ENCODE assay signal across 8 cellular contexts in the genomic region with DNA sequence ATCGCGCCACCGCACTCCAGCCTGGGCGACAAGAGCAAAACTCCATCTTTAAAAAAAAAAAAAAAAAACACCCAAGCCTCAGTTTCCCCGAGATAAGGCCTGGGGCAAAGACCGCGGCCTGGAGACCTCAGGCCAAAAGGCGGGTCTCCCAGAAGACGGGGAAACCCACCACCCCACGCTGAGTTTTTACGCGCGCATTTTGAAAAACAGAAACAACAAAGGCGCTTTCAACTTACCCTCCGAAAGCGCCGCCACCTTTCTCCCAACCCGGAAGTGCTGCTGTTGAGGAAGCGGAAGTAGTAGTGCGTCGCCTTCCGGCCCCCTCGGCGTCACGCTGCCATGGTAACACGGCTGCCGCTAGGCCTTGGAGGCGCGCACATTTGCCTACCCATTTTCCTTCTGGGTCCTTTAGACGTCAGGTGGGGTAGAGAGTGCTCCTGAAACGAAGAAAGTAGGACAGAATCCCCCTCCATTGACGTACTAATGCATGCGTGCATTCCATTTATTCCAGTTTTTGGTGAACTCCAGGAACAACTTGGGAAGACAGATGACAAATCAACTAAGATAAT. TPM values are rescaled to one million over a fixed set of nuclear protein-coding genes. Genes with fewer than 3 reads are reported as not detected.
A peak's percentile ranks its signal among the peaks of the same experiment; 100 is the strongest.
DNase-seq lines count a peak whose midpoint lies in the region; ATAC-seq and TF ChIP-seq lines count a peak whose summit lies in the region.

TTF1 (minus strand) TSS at position 287 of the 569 bp plus-strand sequence. CDS start 4,019 bp downstream, outside the sequence.

- no peaks in the 10 kb centered on the region for H3K9me3 ChIP-seq in duodenal mucosa (ENCODE audit: control insufficient read depth in 1 of 2, low read length in 2 of 2)

- WGBS in lower leg skin, 2 donors: 1 to 2% methylated on average over 33 of the region's 33 CpGs

- peak within 1 kb of the TSS; percentile 64 to 68 for H3K9ac ChIP-seq in duodenal mucosa (ENCODE audit: low read depth in 1 of 2, low read length in 2 of 2)

- H3K27me3 ChIP-seq in HL-60 (ENCODE audit: insufficient read depth, poor library complexity, severe bottlenecking) (peaks cover 10% of the 10 kb centered on the region), duodenal mucosa (ENCODE audit: control insufficient read depth in 1 of 2, insufficient read depth in 2 of 2, low read length in 2 of 2) (peaks cover 20 to 23% of the 10 kb centered on the region in 2 donors)

- peak; percentile 80 to 94 for DNase-seq in HL-60 (ENCODE audit: low read depth in 1 of 2, low spot score in 1 of 2)
- DNase-seq in NCI-H82 treated with DMSO at 0.1 percent for 48 hours (lab: John Stamatoyannopoulos, UW; ENCODE audit: unreplicated experiment): peak; percentile 61
- DNase-seq in activated CD4-positive, alpha-beta T cell treated with anti-CD3 and anti-CD28 coated beads, Interleukin-2, amount 50 U/mL, for 48 hours: peak; percentile 89 to 93
- peak; percentile 84 to 97 for DNase-seq in lower leg skin (ENCODE audit: low spot score in 2 of 2)
- peak; percentile 94 for DNase-seq in stimulated activated CD4-positive, alpha-beta T cell treated with anti-CD3 and anti-CD28 coated beads, Interleukin-4, amount 100 ng/mL, for 24 hours

- no peak for TF ChIP-seq POLR2A in lower leg skin (IDR thresholded peaks at IDR 0.05)

- no peak for TF ChIP-seq CTCF in C4-2B (conservative IDR thresholded peaks at IDR 0.05)
- TF ChIP-seq CTCF in HL-60 (IDR thresholded peaks at IDR 0.05; ENCODE audit: insufficient read depth, low read length): no peak
- TF ChIP-seq CTCF in lower leg skin (IDR thresholded peaks at IDR 0.05): no peak

- intact Hi-C loops in lower leg skin (cut with DNase I; ENCODE audit: low total_unique reads): no loop called here

- ATAC-seq in GM19438 (IDR thresholded peaks at IDR 0.05; ENCODE audit: low read depth, unreplicated experiment): peak; percentile 71

- H3K27ac ChIP-seq in C4-2B (peak within 1 kb of the TSS; percentile 75), HL-60 (replicated peaks) (peak within 1 kb of the TSS; percentile 57), duodenal mucosa (ENCODE audit: low read depth, low read length) (no peak within 1 kb of the TSS)

- H3K4me3 ChIP-seq in HL-60 (replicated peaks; ENCODE audit: insufficient read depth, low read length) (peak within 1 kb of the TSS; percentile 81), duodenal mucosa (ENCODE audit: low read depth in 1 of 2, low read length in 2 of 2) (peak within 1 kb of the TSS; percentile 80 to 89), lower leg skin (ENCODE audit: low read depth, poor library complexity, severe bottlenecking) (peak within 1 kb of the TSS; percentile 68)

- H3K4me1 ChIP-seq in duodenal mucosa (ENCODE audit: control insufficient read depth in 1 of 2, insufficient read depth in 2 of 2, low read length in 2 of 2): peaks cover 24 to 28% of the 10 kb centered on the region in 2 donors

- peaks cover under 1 to 16% of the 10 kb centered on the region in 2 donors for H3K36me3 ChIP-seq in duodenal mucosa (ENCODE audit: control insufficient read depth in 1 of 2, insufficient read depth in 2 of 2, low read length in 2 of 2)

RNA-seq across cellular contexts. Expression of gene TTF1, which starts in this region (rescaled TPM):
- 10 to 100 TPM in 3 of 4 donors, 1 to 10 TPM in 1; 9.3 to 12.2 (median 10.7) TPM for total RNA-seq in lower leg skin
